In genomic region chr9:97632992-97633858, GRCh38 we compare ENCODE assay signal across 1 cellular context.
TF ChIP-seq lines count a peak whose summit lies in the region.

TSS of gene NCBP1 (plus strand) at chr9:97633821. CDS start at chr9:97633882, 61 bp downstream.
TSS of gene TSTD2 (minus strand) at chr9:97633368. CDS start at chr9:97627562, 5,806 bp downstream.

TF ChIP-seq in HepG2, 621 proteins besides CTCF, POLR2A, EP300 and RAD21 (continued from another document and continues in another):
- no peak for TF ChIP-seq PLSCR1 (CRISPR knock-in tag; IDR thresholded peaks at IDR 0.05; ENCODE audit: borderline replicate concordance)
- TF ChIP-seq ARID4A (CRISPR knock-in tag; IDR thresholded peaks at IDR 0.05; ENCODE audit: borderline replicate concordance): peak; percentile 92; the same call in 1 of the 2 replicates
- TF ChIP-seq PITX1 (CRISPR knock-in tag; IDR thresholded peaks at IDR 0.05): no peak
- peak; percentile 95 for TF ChIP-seq NFYB (CRISPR knock-in tag; IDR thresholded peaks at IDR 0.05)
- peak; percentile 37; the same call in 1 of the 2 replicates for TF ChIP-seq DMTF1 (CRISPR knock-in tag; IDR thresholded peaks at IDR 0.05)
- TF ChIP-seq ZSCAN9 (CRISPR knock-in tag; IDR thresholded peaks at IDR 0.05; ENCODE audit: borderline replicate concordance): 0 out of 2 replicates have a peak, but pooled peaks have one; percentile 5
- TF ChIP-seq DMAP1 (CRISPR knock-in tag; IDR thresholded peaks at IDR 0.05): peak; percentile 75
- no peak for TF ChIP-seq PRDM15 (CRISPR knock-in tag; IDR thresholded peaks at IDR 0.05)
- peak; percentile 59; the same call in 1 of the 2 replicates for TF ChIP-seq MED1 (CRISPR knock-in tag; IDR thresholded peaks at IDR 0.05)
- TF ChIP-seq U2AF1 (optimal IDR thresholded peaks at IDR 0.05; ENCODE audit: low read depth, low read length): peak; percentile 18
- TF ChIP-seq E2F5 (CRISPR knock-in tag; conservative IDR thresholded peaks at IDR 0.05): peak; percentile 46; the same call in 1 of the 2 replicates
- TF ChIP-seq NFKB2 (CRISPR knock-in tag; IDR thresholded peaks at IDR 0.05; ENCODE audit: borderline replicate concordance): peak; percentile 65; the same call in 1 of the 2 replicates
- peak; percentile 82; the same call in 1 of the 2 replicates for TF ChIP-seq ZNF431 (CRISPR knock-in tag; IDR thresholded peaks at IDR 0.05; ENCODE audit: borderline replicate concordance, low read depth)
- 0 out of 2 replicates have a peak, but pooled peaks have one; percentile 81 for TF ChIP-seq ZNF800 (CRISPR knock-in tag; IDR thresholded peaks at IDR 0.05)
- peak; percentile 22; the same call in 1 of the 2 replicates for TF ChIP-seq MEF2D (CRISPR knock-in tag; IDR thresholded peaks at IDR 0.05)
- TF ChIP-seq AHDC1 (CRISPR knock-in tag; IDR thresholded peaks at IDR 0.05; ENCODE audit: borderline replicate concordance): no peak
- peak in 1 of 2 experiments; percentile 77; a peak in 3 of 4 replicates for TF ChIP-seq HMGXB4 (CRISPR knock-in tag; IDR thresholded peaks at IDR 0.05; ENCODE audit: borderline replicate concordance in 1 of 2, low read depth in 1 of 2)
- peak; percentile 80 for TF ChIP-seq ZNF264 (CRISPR knock-in tag; IDR thresholded peaks at IDR 0.05)
- TF ChIP-seq HNF4G (IDR thresholded peaks at IDR 0.05; ENCODE audit: borderline replicate concordance, low read depth, low read length): peak; percentile 12; the same call in 1 of the 2 replicates
- no peak; the same call in 1 of the 2 replicates for TF ChIP-seq HNF4G (CRISPR knock-in tag; IDR thresholded peaks at IDR 0.05; ENCODE audit: borderline replicate concordance, low read depth)
- peak; percentile 4; the same call in 1 of the 2 replicates for TF ChIP-seq KDM5B (CRISPR knock-in tag; IDR thresholded peaks at IDR 0.05; ENCODE audit: borderline replicate concordance)
- TF ChIP-seq ZMYM3 (CRISPR knock-in tag; IDR thresholded peaks at IDR 0.05): peak; percentile 39; the same call in 1 of the 2 replicates
- TF ChIP-seq ZNF343 (CRISPR knock-in tag; IDR thresholded peaks at IDR 0.05): peak; percentile 71; the same call in 1 of the 2 replicates
- peak; percentile 13; the same call in 1 of the 2 replicates for TF ChIP-seq HNF4A (CRISPR knock-in tag; IDR thresholded peaks at IDR 0.05)
- peak; percentile 49 for TF ChIP-seq SRSF1 (optimal IDR thresholded peaks at IDR 0.05; ENCODE audit: low read depth, low read length)
- 0 out of 2 replicates have a peak, but pooled peaks have one; percentile 77 for TF ChIP-seq ZNF451 (CRISPR knock-in tag; IDR thresholded peaks at IDR 0.05)
- TF ChIP-seq LCORL (IDR thresholded peaks at IDR 0.05): no peak
- TF ChIP-seq LCORL (CRISPR knock-in tag; IDR thresholded peaks at IDR 0.05): peak; percentile 1; the same call in 1 of the 2 replicates
- peak; percentile 88 for TF ChIP-seq CCDC6 (CRISPR knock-in tag; IDR thresholded peaks at IDR 0.05)
- 0 out of 2 replicates have a peak, but pooled peaks have one; percentile 61 for TF ChIP-seq SMYD3 (CRISPR knock-in tag; IDR thresholded peaks at IDR 0.05)
- TF ChIP-seq RORA (CRISPR knock-in tag; IDR thresholded peaks at IDR 0.05): 0 out of 2 replicates have a peak, but pooled peaks have one; percentile 61
- TF ChIP-seq TCF7L2 (IDR thresholded peaks at IDR 0.05; ENCODE audit: low read depth, low read length): no peak
- TF ChIP-seq ZKSCAN5 (CRISPR knock-in tag; IDR thresholded peaks at IDR 0.05): no peak
- peak; percentile 90 for TF ChIP-seq ZNF547 (CRISPR knock-in tag; IDR thresholded peaks at IDR 0.05)
